In genomic region chr7:92417913-92418312, GRCh38 we compare ENCODE assay signal across 1 cellular context.
TF ChIP-seq lines count a peak whose summit lies in the region.

No MANE protein-coding gene starts in this region.

TF ChIP-seq in GM23338, 12 proteins besides CTCF, POLR2A, EP300 and RAD21 (continued from another document):
- TF ChIP-seq REST (IDR thresholded peaks at IDR 0.05; ENCODE audit: unreplicated experiment) (no peak), POLR2AphosphoS5 (IDR thresholded peaks at IDR 0.05; ENCODE audit: low read depth) (no peak), ZNF462 (CRISPR knock-in tag; IDR thresholded peaks at IDR 0.05) (no peak), ZNF114 (CRISPR knock-in tag; IDR thresholded peaks at IDR 0.05) (no peak), NANOG (IDR thresholded peaks at IDR 0.05; ENCODE audit: borderline replicate concordance) (no peak), CREB1 (CRISPR knock-in tag; IDR thresholded peaks at IDR 0.05; ENCODE audit: low read depth) (no peak), JUNB (IDR thresholded peaks at IDR 0.05; ENCODE audit: unreplicated experiment) (no peak)
